Comparison of ENCODE assay signal across 1 cellular context in the genomic region with DNA sequence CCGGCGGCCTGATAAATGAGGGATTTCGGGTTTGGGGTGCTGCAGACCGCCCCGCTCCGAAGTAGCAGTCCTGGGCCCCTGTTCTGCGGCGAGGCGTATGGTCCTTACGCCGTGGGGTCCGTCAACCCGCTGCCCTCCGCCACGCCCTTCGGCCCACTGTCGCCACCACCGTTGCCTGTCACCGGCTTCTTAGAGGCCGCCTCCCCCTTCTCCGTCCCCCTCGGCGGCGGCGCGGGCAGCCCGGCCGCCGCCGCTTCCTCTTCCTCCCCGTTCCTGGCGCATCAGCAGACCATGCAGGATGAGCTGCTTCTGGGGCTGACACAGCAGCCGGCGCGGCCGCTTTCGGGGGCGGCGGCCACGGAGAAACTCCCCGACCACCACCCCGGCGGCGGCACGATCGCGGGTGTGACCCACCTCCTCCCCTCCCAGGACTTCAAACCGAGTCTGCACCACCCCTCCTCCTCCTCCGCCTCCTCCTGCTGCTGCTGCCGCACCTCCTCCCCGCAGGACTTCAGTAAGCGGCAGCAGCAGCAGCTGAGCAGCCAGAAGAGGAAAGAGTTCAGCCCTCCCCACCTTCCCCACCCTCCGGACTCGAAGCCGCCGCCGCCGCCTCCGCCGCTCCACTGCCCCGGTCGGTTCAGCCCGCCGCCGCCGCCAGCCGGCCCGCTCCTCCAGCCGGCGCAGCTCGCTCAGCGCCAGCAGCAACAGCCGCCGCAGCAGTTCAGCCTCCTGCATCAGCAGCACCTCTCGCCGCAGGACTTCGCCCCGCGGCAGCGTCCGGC.
TF ChIP-seq lines count a peak whose summit lies in the region.

No MANE protein-coding gene starts in this region.

TF ChIP-seq in HepG2, 621 proteins besides CTCF, POLR2A, EP300 and RAD21 (continued from another document and continues in another):
- no peak for TF ChIP-seq HINFP (CRISPR knock-in tag; IDR thresholded peaks at IDR 0.05; ENCODE audit: low read depth)
- TF ChIP-seq SKIL (CRISPR knock-in tag; IDR thresholded peaks at IDR 0.05; ENCODE audit: borderline replicate concordance) = no peak
- no peak for TF ChIP-seq USF2 (IDR thresholded peaks at IDR 0.05; ENCODE audit: low read depth, low read length)
- TF ChIP-seq USF2 (CRISPR knock-in tag; IDR thresholded peaks at IDR 0.05; ENCODE audit: borderline replicate concordance) = no peak
- no peak for TF ChIP-seq SMAD3 (CRISPR knock-in tag; IDR thresholded peaks at IDR 0.05)
- TF ChIP-seq KIAA2018 (CRISPR knock-in tag; IDR thresholded peaks at IDR 0.05; ENCODE audit: borderline replicate concordance) = no peak
- no peak for TF ChIP-seq FIP1L1 (IDR thresholded peaks at IDR 0.05; ENCODE audit: borderline replicate concordance, insufficient read depth, low read depth, low read length)
- TF ChIP-seq RARA (CRISPR knock-in tag; IDR thresholded peaks at IDR 0.05) = no peak
- TF ChIP-seq MED1 (CRISPR knock-in tag; IDR thresholded peaks at IDR 0.05) = no peak
- TF ChIP-seq ZNF484 (CRISPR knock-in tag; IDR thresholded peaks at IDR 0.05; ENCODE audit: borderline replicate concordance, low read depth) = no peak
- TF ChIP-seq, protein P1, sequence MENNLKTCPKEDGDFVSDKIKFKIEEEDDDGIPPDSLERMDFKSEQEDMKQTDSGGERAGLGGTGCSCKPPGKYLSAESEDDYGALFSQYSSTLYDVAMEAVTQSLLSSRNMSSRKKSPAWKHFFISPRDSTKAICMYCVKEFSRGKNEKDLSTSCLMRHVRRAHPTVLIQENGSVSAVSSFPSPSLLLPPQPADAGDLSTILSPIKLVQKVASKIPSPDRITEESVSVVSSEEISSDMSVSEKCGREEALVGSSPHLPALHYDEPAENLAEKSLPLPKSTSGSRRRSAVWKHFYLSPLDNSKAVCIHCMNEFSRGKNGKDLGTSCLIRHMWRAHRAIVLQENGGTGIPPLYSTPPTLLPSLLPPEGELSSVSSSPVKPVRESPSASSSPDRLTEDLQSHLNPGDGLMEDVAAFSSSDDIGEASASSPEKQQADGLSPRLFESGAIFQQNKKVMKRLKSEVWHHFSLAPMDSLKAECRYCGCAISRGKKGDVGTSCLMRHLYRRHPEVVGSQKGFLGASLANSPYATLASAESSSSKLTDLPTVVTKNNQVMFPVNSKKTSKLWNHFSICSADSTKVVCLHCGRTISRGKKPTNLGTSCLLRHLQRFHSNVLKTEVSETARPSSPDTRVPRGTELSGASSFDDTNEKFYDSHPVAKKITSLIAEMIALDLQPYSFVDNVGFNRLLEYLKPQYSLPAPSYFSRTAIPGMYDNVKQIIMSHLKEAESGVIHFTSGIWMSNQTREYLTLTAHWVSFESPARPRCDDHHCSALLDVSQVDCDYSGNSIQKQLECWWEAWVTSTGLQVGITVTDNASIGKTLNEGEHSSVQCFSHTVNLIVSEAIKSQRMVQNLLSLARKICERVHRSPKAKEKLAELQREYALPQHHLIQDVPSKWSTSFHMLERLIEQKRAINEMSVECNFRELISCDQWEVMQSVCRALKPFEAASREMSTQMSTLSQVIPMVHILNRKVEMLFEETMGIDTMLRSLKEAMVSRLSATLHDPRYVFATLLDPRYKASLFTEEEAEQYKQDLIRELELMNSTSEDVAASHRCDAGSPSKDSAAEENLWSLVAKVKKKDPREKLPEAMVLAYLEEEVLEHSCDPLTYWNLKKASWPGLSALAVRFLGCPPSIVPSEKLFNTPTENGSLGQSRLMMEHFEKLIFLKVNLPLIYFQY (CRISPR knock-in tag; IDR thresholded peaks at IDR 0.05; ENCODE audit: borderline replicate concordance) = no peak
- TF ChIP-seq SP4 (CRISPR knock-in tag; IDR thresholded peaks at IDR 0.05) = no peak
- TF ChIP-seq ZBTB43 (CRISPR knock-in tag; conservative IDR thresholded peaks at IDR 0.05) = no peak
- no peak for TF ChIP-seq HNRNPH1 (optimal IDR thresholded peaks at IDR 0.05; ENCODE audit: low read depth, low read length)
- TF ChIP-seq MTERF4 (CRISPR knock-in tag; IDR thresholded peaks at IDR 0.05) = no peak
- TF ChIP-seq ZNF225 (CRISPR knock-in tag; IDR thresholded peaks at IDR 0.05) = 0 out of 2 replicates have a peak, but pooled peaks have one; percentile 5
- TF ChIP-seq, protein P2, sequence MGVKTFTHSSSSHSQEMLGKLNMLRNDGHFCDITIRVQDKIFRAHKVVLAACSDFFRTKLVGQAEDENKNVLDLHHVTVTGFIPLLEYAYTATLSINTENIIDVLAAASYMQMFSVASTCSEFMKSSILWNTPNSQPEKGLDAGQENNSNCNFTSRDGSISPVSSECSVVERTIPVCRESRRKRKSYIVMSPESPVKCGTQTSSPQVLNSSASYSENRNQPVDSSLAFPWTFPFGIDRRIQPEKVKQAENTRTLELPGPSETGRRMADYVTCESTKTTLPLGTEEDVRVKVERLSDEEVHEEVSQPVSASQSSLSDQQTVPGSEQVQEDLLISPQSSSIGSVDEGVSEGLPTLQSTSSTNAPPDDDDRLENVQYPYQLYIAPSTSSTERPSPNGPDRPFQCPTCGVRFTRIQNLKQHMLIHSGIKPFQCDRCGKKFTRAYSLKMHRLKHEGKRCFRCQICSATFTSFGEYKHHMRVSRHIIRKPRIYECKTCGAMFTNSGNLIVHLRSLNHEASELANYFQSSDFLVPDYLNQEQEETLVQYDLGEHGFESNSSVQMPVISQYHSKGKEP (CRISPR knock-in tag; IDR thresholded peaks at IDR 0.05) = no peak
- no peak for TF ChIP-seq ZNF547 (CRISPR knock-in tag; IDR thresholded peaks at IDR 0.05)
- TF ChIP-seq ZNF619 (CRISPR knock-in tag; IDR thresholded peaks at IDR 0.05) = no peak
- TF ChIP-seq ZNF616 (CRISPR knock-in tag; IDR thresholded peaks at IDR 0.05; ENCODE audit: low read depth) = no peak
- TF ChIP-seq NFE2 (CRISPR knock-in tag; IDR thresholded peaks at IDR 0.05) = no peak
